ENCODE assay signal across 2 cellular contexts in the genomic region with DNA sequence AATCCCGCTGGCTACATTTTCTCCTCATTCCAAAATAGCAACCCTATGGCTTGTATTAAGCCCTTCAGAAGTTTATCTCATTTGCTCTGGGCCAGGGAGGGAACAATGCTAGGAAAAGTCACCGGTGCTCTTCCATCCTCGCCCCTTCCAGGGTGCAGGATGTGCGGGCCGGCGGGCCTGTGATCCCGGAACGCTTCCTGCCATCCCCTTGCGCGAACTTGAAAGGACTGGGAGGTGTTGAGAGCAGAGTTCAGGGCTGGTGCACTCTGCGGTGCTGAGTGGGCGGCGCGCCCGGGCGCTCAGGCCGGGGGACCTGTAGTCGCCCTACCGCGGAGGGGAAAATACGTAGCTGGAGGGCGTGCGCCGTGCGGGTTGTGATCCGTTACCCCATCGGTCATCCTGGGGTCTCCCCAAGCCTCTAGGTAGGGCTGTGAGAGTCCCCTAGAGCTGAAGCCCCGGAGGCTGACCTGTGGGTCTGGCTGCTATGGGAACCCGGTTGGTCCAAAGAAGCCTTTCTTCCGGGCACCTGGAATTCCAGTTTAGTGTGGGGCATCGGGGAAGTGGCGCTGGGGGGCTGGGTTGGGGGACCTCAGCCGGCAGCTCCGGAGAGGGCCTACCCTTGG.
TF ChIP-seq lines count a peak whose summit lies in the region.

No MANE protein-coding gene starts in this region.

TF ChIP-seq in SK-N-SH, 30 proteins besides CTCF, POLR2A, EP300 and RAD21 (continued from another document):
- TF ChIP-seq, protein P1, sequence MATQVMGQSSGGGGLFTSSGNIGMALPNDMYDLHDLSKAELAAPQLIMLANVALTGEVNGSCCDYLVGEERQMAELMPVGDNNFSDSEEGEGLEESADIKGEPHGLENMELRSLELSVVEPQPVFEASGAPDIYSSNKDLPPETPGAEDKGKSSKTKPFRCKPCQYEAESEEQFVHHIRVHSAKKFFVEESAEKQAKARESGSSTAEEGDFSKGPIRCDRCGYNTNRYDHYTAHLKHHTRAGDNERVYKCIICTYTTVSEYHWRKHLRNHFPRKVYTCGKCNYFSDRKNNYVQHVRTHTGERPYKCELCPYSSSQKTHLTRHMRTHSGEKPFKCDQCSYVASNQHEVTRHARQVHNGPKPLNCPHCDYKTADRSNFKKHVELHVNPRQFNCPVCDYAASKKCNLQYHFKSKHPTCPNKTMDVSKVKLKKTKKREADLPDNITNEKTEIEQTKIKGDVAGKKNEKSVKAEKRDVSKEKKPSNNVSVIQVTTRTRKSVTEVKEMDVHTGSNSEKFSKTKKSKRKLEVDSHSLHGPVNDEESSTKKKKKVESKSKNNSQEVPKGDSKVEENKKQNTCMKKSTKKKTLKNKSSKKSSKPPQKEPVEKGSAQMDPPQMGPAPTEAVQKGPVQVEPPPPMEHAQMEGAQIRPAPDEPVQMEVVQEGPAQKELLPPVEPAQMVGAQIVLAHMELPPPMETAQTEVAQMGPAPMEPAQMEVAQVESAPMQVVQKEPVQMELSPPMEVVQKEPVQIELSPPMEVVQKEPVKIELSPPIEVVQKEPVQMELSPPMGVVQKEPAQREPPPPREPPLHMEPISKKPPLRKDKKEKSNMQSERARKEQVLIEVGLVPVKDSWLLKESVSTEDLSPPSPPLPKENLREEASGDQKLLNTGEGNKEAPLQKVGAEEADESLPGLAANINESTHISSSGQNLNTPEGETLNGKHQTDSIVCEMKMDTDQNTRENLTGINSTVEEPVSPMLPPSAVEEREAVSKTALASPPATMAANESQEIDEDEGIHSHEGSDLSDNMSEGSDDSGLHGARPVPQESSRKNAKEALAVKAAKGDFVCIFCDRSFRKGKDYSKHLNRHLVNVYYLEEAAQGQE (IDR thresholded peaks at IDR 0.05; ENCODE audit: low read depth, low read length) = no peak

TF ChIP-seq in SK-N-SH treated with all-trans-retinoic acid at 6 μM for 48 hours, 23 proteins besides CTCF, POLR2A, EP300 and RAD21 (continued from another document):
- no peak for TF ChIP-seq ZNF8 (CRISPR knock-in tag; IDR thresholded peaks at IDR 0.05)
- no peak for TF ChIP-seq ZFP30 (CRISPR knock-in tag; IDR thresholded peaks at IDR 0.05)
